In genomic region chr3:50327943-50328691, GRCh38 we compare ENCODE assay signal across 8 cellular contexts. TPM values are rescaled to one million over a fixed set of nuclear protein-coding genes. Genes with fewer than 3 reads are reported as not detected.
DNase-seq lines count a peak whose midpoint lies in the region; ATAC-seq and TF ChIP-seq lines count a peak whose summit lies in the region.

Gene TUSC2, minus strand, starts transcription at chr3:50328223. Its CDS starts 124 bp downstream, at chr3:50328099.

- intact Hi-C loops in Panc1 (cut with micrococcal nuclease; ENCODE audit: unreplicated experiment), result no loop called here

- DNase-seq in DMS153 (lab: John Stamatoyannopoulos, UW) (peak; percentile 82), Panc1 (ENCODE audit: low read depth, low spot score) (no peak), myocyte (ENCODE audit: low read depth) (peak; percentile 98)
- DNase-seq in Jurkat, Clone E6-1 (ENCODE audit: low read depth, low spot score), result peak; percentile 91
- DNase-seq in activated T-cell treated with anti-CD3 and anti-CD28 coated beads, Interleukin-2, amount 50 U/mL, for 4 hours, result peak; percentile 92
- DNase-seq in stimulated activated CD8-positive, alpha-beta memory T cell treated with anti-CD3 and anti-CD28 coated beads, Interleukin-7, amount 100 ng/mL, for 48 hours (ENCODE audit: extremely low read depth in 1 of 2, low read depth in 1 of 2), result peak; percentile 89 to 94

- H3K4me1 Mint-ChIP-seq in activated T-cell treated with anti-CD3 and anti-CD28 coated beads, Interleukin-2, amount 50 U/mL, for 4 hours (ENCODE audit: low read depth), result peaks cover 23% of the 10 kb centered on the region

- BruUV-seq in Panc1 (replicated peaks; lab: Mats Ljungman, UMichigan), result no TSS peak

- H3K9me3 Mint-ChIP-seq in activated T-cell treated with anti-CD3 and anti-CD28 coated beads, Interleukin-2, amount 50 U/mL, for 4 hours, result no peaks in the 10 kb centered on the region

- in situ Hi-C loops in Panc1 (cut with HindIII; ENCODE audit: low pct_unique_long_range_greater_than_20kb, low sequenced_read_pairs), result no loop called here

- POLR2A ChIA-PET in Panc1 (lab: Charles Lee), result interaction anchor here (0.6 to 0.7 kb wide), 3 partner anchors 9 to 64 kb away, joined by 3 to 14 read pairs (median 5); no protein-coding TSS in a partner anchor

- H3K36me3 Mint-ChIP-seq in activated T-cell treated with anti-CD3 and anti-CD28 coated beads, Interleukin-2, amount 50 U/mL, for 4 hours (ENCODE audit: insufficient read depth), result peaks cover 10% of the 10 kb centered on the region

- no peaks in the 10 kb centered on the region for H3K9me3 ChIP-seq in Panc1 (ENCODE audit: control insufficient read depth, insufficient read depth, low read depth, low read length)

- TF ChIP-seq CTCF in Panc1 (IDR thresholded peaks at IDR 0.05), result no peak

- H3K36me3 ChIP-seq in Panc1 (ENCODE audit: control insufficient read depth, insufficient read depth, low read length), result peaks cover 11% of the 10 kb centered on the region

- peak within 1 kb of the TSS; percentile 90 for H3K4me3 Mint-ChIP-seq in activated T-cell treated with anti-CD3 and anti-CD28 coated beads, Interleukin-2, amount 50 U/mL, for 4 hours

- peak; percentile 77 for ATAC-seq in GM21619 (IDR thresholded peaks at IDR 0.05; ENCODE audit: unreplicated experiment)
- ATAC-seq in Panc1, result peak; percentile 92
- ATAC-seq in activated T-cell treated with anti-CD3 and anti-CD28 coated beads, Interleukin-2, amount 50 U/mL, for 4 hours, result peak; percentile 95 to 96
- peak; percentile 89 for ATAC-seq in esophagus mucosa

- H3K27me3 ChIP-seq in Panc1 (ENCODE audit: control insufficient read depth, insufficient read depth, low read length), result no peaks in the 10 kb centered on the region

- H3K27me3 Mint-ChIP-seq in activated T-cell treated with anti-CD3 and anti-CD28 coated beads, Interleukin-2, amount 50 U/mL, for 4 hours (ENCODE audit: low read depth), result no peaks in the 10 kb centered on the region

- CTCF ChIA-PET in Panc1 (lab: Charles Lee), result interaction anchor here (1.0 kb wide), 1 partner anchor 101 kb away, joined by 5 read pairs; no protein-coding TSS in a partner anchor

- peaks cover 16% of the 10 kb centered on the region for H3K4me1 ChIP-seq in Panc1 (ENCODE audit: control insufficient read depth, insufficient read depth, low read length)

- peak within 1 kb of the TSS; percentile 89 for H3K27ac ChIP-seq in Panc1 (ENCODE audit: low read length)

- H3K4me3 ChIP-seq in Jurkat, Clone E6-1 (ENCODE audit: low read length), result peak within 1 kb of the TSS; percentile 94
- peak within 1 kb of the TSS; percentile 87 to 89 for H3K4me3 ChIP-seq in Panc1 (ENCODE audit: low read depth in 2 of 2, low read length in 2 of 2)

RNA-seq across cellular contexts. Expression of gene TUSC2, which starts in this region (rescaled TPM):
- polyA plus RNA-seq in Jurkat, Clone E6-1 (2012; ENCODE audit: insufficient read depth, insufficient read length), result 44.7 TPM
- total RNA-seq in Panc1 (2021; ENCODE audit: unreplicated experiment), result 35.3 TPM
- 60.9 TPM for polyA plus RNA-seq in Panc1 (2012; ENCODE audit: insufficient read length)
- 10 to 100 TPM; 40.8 to 48.7 (median 48.5) TPM for total RNA-seq in activated T-cell treated with anti-CD3 and anti-CD28 coated beads, Interleukin-2, amount 50 U/mL, for 4 hours
- total RNA-seq in esophagus mucosa, result 12.2 TPM
- 32.9 and 39.7 TPM in 2 replicates for total RNA-seq in myocyte
- 37.6 TPM for polyA plus RNA-seq in myocyte (2012)
